ENCODE assay signal across 8 cellular contexts in the genomic region with DNA sequence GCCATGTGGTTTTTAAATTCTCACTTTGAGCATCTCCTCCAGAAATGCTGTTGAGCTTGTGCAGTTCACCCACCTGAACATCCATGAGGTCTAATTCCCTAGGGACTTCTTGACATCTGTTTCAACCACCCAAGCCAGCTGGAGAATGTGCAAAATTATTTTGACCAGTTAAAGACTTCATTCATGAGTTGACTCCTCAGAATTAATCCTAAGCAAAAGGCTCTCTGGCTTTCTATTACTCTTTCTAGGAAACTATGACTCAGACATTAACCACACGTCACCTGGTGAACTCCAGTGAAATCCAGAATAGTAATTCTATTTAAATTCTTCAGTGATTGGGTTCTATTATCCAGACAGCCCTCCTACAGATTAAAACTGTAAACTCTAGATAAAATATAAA.
A peak's percentile ranks its signal among the peaks of the same experiment; 100 is the strongest.
DNase-seq lines count a peak whose midpoint lies in the region; ATAC-seq, FAIRE-seq and TF ChIP-seq lines count a peak whose summit lies in the region.

No MANE protein-coding gene starts in this region.

- no peaks in the 10 kb centered on the region; the same call in 1 of the 2 replicates for H3K36me3 ChIP-seq in GM06990 (ENCODE audit: control insufficient read depth, insufficient read depth, low read length)
- peaks cover 45% of the 10 kb centered on the region for H3K36me3 ChIP-seq in K562 (ENCODE audit: control insufficient read depth, insufficient read depth, low read length)
- no peaks in the 10 kb centered on the region for H3K36me3 ChIP-seq in H7 (replicated peaks; ENCODE audit: control insufficient read depth, insufficient read depth, low read length)

- no peaks in the 10 kb centered on the region for H4K20me1 ChIP-seq in K562 (replicated peaks; ENCODE audit: control insufficient read depth, insufficient read depth, low read length)

- H3K9me3 ChIP-seq in K562 (replicated peaks; ENCODE audit: control insufficient read depth, insufficient read depth, low read depth, low read length), result no peaks in the 10 kb centered on the region

- TF ChIP-seq EP300 in K562 (IDR thresholded peaks at IDR 0.05; ENCODE audit: low read length), result no peak

- DNase-seq in GM06990 (ENCODE audit: extremely low read depth, insufficient read length), result peak; percentile 31
- DNase-seq in K562 (ENCODE audit: extremely low read depth in 1 of 4, low spot score in 3 of 4), result peak in 1 of 4 experiments; percentile 29
- DNase-seq in amygdala (lab: John Stamatoyannopoulos, UW), result no peak
- DNase-seq in occipital lobe (lab: John Stamatoyannopoulos, UW), result no peak
- DNase-seq in H7, result no peak
- DNase-seq in NCI-H774 (lab: John Stamatoyannopoulos, UW), result no peak

- peaks cover 4% of the 10 kb centered on the region for H3K9me1 ChIP-seq in K562 (ENCODE audit: control insufficient read depth, insufficient read depth, low read length)

- intact Hi-C loops in K562 (cut with micrococcal nuclease), result no loop called here

- POLR2A ChIA-PET in K562 (lab: Yijun Ruan, JAX), result interaction anchor here (0.8 to 1.6 kb wide), 2 partner anchors 11 to 18 kb away, joined by 4 to 7 read pairs; no protein-coding TSS in a partner anchor

- WGBS in K562 (ENCODE audit: insufficient coverage, low coverage, missing lambda C conversion rate), result 31% methylated on average over 1 of the region's 1 CpG

- TF ChIP-seq CTCF in GM06990 (IDR thresholded peaks at IDR 0.05; ENCODE audit: insufficient read depth, low read length, poor library complexity, severe bottlenecking), result no peak
- TF ChIP-seq CTCF in K562 (IDR thresholded peaks at IDR 0.05 in 2 of 3, conservative IDR thresholded peaks at IDR 0.05 in 1 of 3; ENCODE audit: insufficient read depth in 2 of 3, low read depth in 1 of 3, low read length in 3 of 3), result no peak

- FAIRE-seq in K562 (lab: Jason Lieb, UNC), result peak; percentile 40

- H3K27me3 ChIP-seq in GM06990 (replicated peaks; ENCODE audit: control insufficient read depth, insufficient read depth, low read length), result no peaks in the 10 kb centered on the region
- H3K27me3 ChIP-seq in K562 (ENCODE audit: control insufficient read depth in 2 of 2, insufficient read depth in 2 of 2, low read length in 2 of 2), result no peaks in the 10 kb centered on the region
- no peaks in the 10 kb centered on the region for H3K27me3 ChIP-seq in H7 (ENCODE audit: control insufficient read depth, insufficient read depth, low read length)

- H3K4me2 ChIP-seq in K562 (ENCODE audit: insufficient read depth, low read length), result no peak overlapping the region

- no peaks in the 10 kb centered on the region; the same call in 2 of the 3 replicates for H3K79me2 ChIP-seq in K562 (ENCODE audit: control insufficient read depth, insufficient read depth, low read length)

- H3K4me3 ChIP-seq in GM06990 (replicated peaks; ENCODE audit: low read depth, low read length), result no peak overlapping the region
- H3K4me3 ChIP-seq in K562, result no peak overlapping the region
- no peak overlapping the region for H3K4me3 ChIP-seq in H7 (ENCODE audit: insufficient read depth, low read depth, low read length)

- ATAC-seq in GM19468 (IDR thresholded peaks at IDR 0.05; ENCODE audit: extremely low read depth, unreplicated experiment), result peak; percentile 50
- ATAC-seq in HG03280 (IDR thresholded peaks at IDR 0.05; ENCODE audit: unreplicated experiment), result peak; percentile 68
- no peak; the same call in 2 of the 3 replicates for ATAC-seq in K562

- CTCF ChIA-PET in K562 (lab: Yijun Ruan, JAX; ENCODE audit: low intra/inter-chr PET ratio), result no interaction called here

- peaks cover 0 to 9% of the 10 kb centered on the region in 2 experiments; a peak in 3 of 5 replicates for H3K4me1 ChIP-seq in K562 (replicated peaks in 1 of 2; ENCODE audit: control insufficient read depth in 2 of 2, insufficient read depth in 2 of 2, low read length in 2 of 2)

- H3K9ac ChIP-seq in K562 (ENCODE audit: insufficient read depth in 1 of 2, low read depth in 2 of 2, low read length in 2 of 2), result no peak overlapping the region; a peak in 1 of 4 replicates

- no peak overlapping the region for H2AFZ ChIP-seq in K562 (ENCODE audit: low read depth, low read length)

- no peak overlapping the region for H3K27ac ChIP-seq in K562 (ENCODE audit: extremely low read depth, low read depth, low read length)

- TF ChIP-seq RAD21 in K562 (CRISPR knock-in tag; conservative IDR thresholded peaks at IDR 0.05 in 1 of 2, IDR thresholded peaks at IDR 0.05 in 1 of 2), result no peak

- no TSS peak for BruUV-seq in K562 (replicated peaks; lab: Mats Ljungman, UMichigan)

- in situ Hi-C loops in K562 (cut with MboI), result no loop called here

- no peak for TF ChIP-seq POLR2A in K562 (conservative IDR thresholded peaks at IDR 0.05)

TF ChIP-seq in K562, 482 proteins besides CTCF, POLR2A, EP300 and RAD21:
- TF ChIP-seq SMARCA4 (IDR thresholded peaks at IDR 0.05) (0 out of 2 replicates have a peak, but pooled peaks have one; percentile 16), PRPF4 (IDR thresholded peaks at IDR 0.05; ENCODE audit: insufficient read depth, low read depth, low read length, poor library complexity, severe bottlenecking) (no peak), POLR2AphosphoS2 (IDR thresholded peaks at IDR 0.05; ENCODE audit: low read length) (no peak), EHMT2 (IDR thresholded peaks at IDR 0.05) (no peak), ZNF830 (CRISPR knock-in tag; IDR thresholded peaks at IDR 0.05) (no peak), STAT5A (IDR thresholded peaks at IDR 0.05; ENCODE audit: borderline replicate concordance, low read length) (peak; percentile 45; the same call in 1 of the 2 replicates), JUND (IDR thresholded peaks at IDR 0.05; ENCODE audit: borderline replicate concordance, low read depth, low read length) (peak; percentile 80), JUND (tag; IDR thresholded peaks at IDR 0.05; ENCODE audit: borderline replicate concordance, low read depth, low read length) (peak; percentile 67; the same call in 1 of the 3 replicates), PCBP1 (IDR thresholded peaks at IDR 0.05; ENCODE audit: low read depth, low read length, poor library complexity, severe bottlenecking) (no peak), ARID1B (IDR thresholded peaks at IDR 0.05) (peak; percentile 24; the same call in 1 of the 2 replicates), TAF9B (IDR thresholded peaks at IDR 0.05; ENCODE audit: partially characterized antibody) (no peak), FOXK2 (conservative IDR thresholded peaks at IDR 0.05 in 1 of 2, IDR thresholded peaks at IDR 0.05 in 1 of 2; ENCODE audit: low read depth in 2 of 2) (no peak), TBP (optimal IDR thresholded peaks at IDR 0.05; ENCODE audit: low read depth, low read length) (no peak), JUNB (CRISPR knock-in tag; conservative IDR thresholded peaks at IDR 0.05) (no peak), ZBTB8A (IDR thresholded peaks at IDR 0.05; ENCODE audit: partially characterized antibody) (no peak), CBX3 (IDR thresholded peaks at IDR 0.05; ENCODE audit: borderline replicate concordance in 1 of 2, low read length in 2 of 2) (no peak), FOSL1 (tag; conservative IDR thresholded peaks at IDR 0.05) (peak; percentile 75), ZKSCAN3 (CRISPR knock-in tag; IDR thresholded peaks at IDR 0.05) (no peak)
- TF ChIP-seq, protein P1, sequence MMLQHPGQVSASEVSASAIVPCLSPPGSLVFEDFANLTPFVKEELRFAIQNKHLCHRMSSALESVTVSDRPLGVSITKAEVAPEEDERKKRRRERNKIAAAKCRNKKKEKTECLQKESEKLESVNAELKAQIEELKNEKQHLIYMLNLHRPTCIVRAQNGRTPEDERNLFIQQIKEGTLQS (IDR thresholded peaks at IDR 0.05), result peak; percentile 70
- TF ChIP-seq, protein P1 (CRISPR knock-in tag; conservative IDR thresholded peaks at IDR 0.05), result no peak
- TF ChIP-seq, protein P2, sequence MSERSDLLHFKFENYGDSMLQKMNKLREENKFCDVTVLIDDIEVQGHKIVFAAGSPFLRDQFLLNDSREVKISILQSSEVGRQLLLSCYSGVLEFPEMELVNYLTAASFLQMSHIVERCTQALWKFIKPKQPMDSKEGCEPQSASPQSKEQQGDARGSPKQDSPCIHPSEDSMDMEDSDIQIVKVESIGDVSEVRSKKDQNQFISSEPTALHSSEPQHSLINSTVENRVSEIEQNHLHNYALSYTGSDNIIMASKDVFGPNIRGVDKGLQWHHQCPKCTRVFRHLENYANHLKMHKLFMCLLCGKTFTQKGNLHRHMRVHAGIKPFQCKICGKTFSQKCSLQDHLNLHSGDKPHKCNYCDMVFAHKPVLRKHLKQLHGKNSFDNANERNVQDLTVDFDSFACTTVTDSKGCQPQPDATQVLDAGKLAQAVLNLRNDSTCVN (CRISPR knock-in tag; IDR thresholded peaks at IDR 0.05), result no peak
- TF ChIP-seq, protein P3, sequence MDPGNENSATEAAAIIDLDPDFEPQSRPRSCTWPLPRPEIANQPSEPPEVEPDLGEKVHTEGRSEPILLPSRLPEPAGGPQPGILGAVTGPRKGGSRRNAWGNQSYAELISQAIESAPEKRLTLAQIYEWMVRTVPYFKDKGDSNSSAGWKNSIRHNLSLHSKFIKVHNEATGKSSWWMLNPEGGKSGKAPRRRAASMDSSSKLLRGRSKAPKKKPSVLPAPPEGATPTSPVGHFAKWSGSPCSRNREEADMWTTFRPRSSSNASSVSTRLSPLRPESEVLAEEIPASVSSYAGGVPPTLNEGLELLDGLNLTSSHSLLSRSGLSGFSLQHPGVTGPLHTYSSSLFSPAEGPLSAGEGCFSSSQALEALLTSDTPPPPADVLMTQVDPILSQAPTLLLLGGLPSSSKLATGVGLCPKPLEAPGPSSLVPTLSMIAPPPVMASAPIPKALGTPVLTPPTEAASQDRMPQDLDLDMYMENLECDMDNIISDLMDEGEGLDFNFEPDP (CRISPR knock-in tag; IDR thresholded peaks at IDR 0.05), result no peak
